ENCODE assay signal across 5 cellular contexts in genomic region chr20:25898663-25899062, GRCh38.
DNase-seq lines count a peak whose midpoint lies in the region; ATAC-seq and TF ChIP-seq lines count a peak whose summit lies in the region.
"Not testable (repeated sequence)": the region's sequence is repeated elsewhere in the genome, so short reads cannot be mapped to it uniquely, and the experiment has no call there.

No MANE protein-coding gene starts in this region.

- not testable (repeated sequence) for H3K9ac ChIP-seq in neuronal stem cell (ENCODE audit: low read depth, low read length, poor library complexity)

- not testable (repeated sequence) for H3K9me3 Mint-ChIP-seq in nephron progenitor cell

- not testable (repeated sequence) for H3K9me3 ChIP-seq in HEK293 (ENCODE audit: control insufficient read depth, insufficient read depth, low read depth, low read length); lower lobe of right lung; neuronal stem cell (replicated peaks in 1 of 2; ENCODE audit: control insufficient read depth in 2 of 2, insufficient read depth in 1 of 2, low read depth in 1 of 2, low read length in 2 of 2)

- H3K18ac ChIP-seq in neuronal stem cell (ENCODE audit: low read length), result peak overlapping the region; percentile 57

- not testable (repeated sequence) for H4K8ac ChIP-seq in neuronal stem cell (ENCODE audit: low read depth, low read length)

- not testable (repeated sequence) for H2BK12ac ChIP-seq in neuronal stem cell (ENCODE audit: low read length)

- not testable (repeated sequence) for H4K91ac ChIP-seq in neuronal stem cell (ENCODE audit: low read depth, low read length, poor library complexity)

- WGBS in neuronal stem cell (ENCODE audit: extremely low coverage in 2 of 2, insufficient read length in 2 of 2, insufficient replicate concordance in 1 of 2), 2 donors, result no CpG with 5 or more reads among the region's 5 CpGs

- not testable (repeated sequence) for H3K4me3 ChIP-seq in HEK293 (ENCODE audit: low read depth, low read length); lower lobe of right lung; neuronal stem cell (ENCODE audit: low read length in 2 of 2)

- TF ChIP-seq CTCF in HEK293 (tag by site-specific recombination; IDR thresholded peaks at IDR 0.05); lower lobe of right lung (IDR thresholded peaks at IDR 0.05); nephron progenitor cell (IDR thresholded peaks at IDR 0.05): not testable (repeated sequence)

- not testable (repeated sequence) for H3K23ac ChIP-seq in neuronal stem cell (ENCODE audit: low read depth, low read length, poor library complexity)

- POLR2A ChIA-PET in HEK293 (lab: Yijun Ruan, JAX), result not testable (repeated sequence)

- H3K27me3 Mint-ChIP-seq in nephron progenitor cell (ENCODE audit: low read depth, poor library complexity), result peaks cover 15% of the 10 kb centered on the region

- not testable (repeated sequence) for H2AFZ ChIP-seq in neuronal stem cell (ENCODE audit: low read length)

- not testable (repeated sequence) for H2BK15ac ChIP-seq in neuronal stem cell (ENCODE audit: low read length)

- not testable (repeated sequence) for H3K36me3 ChIP-seq in HEK293 (ENCODE audit: control insufficient read depth in 2 of 2, insufficient read depth in 1 of 2, low read length in 2 of 2); lower lobe of right lung; neuronal stem cell (replicated peaks in 1 of 2; ENCODE audit: control insufficient read depth in 2 of 2, insufficient read depth in 2 of 2, low read length in 2 of 2)

- H3K27ac ChIP-seq in HEK293 (ENCODE audit: extremely low read depth, low read depth, low read length); lower lobe of right lung; neuronal stem cell (replicated peaks; ENCODE audit: low read length): not testable (repeated sequence)

- not testable (repeated sequence) for H3K4me1 ChIP-seq in HEK293 (ENCODE audit: control insufficient read depth, insufficient read depth, low read length); lower lobe of right lung; neuronal stem cell (ENCODE audit: control insufficient read depth in 2 of 2, insufficient read depth in 1 of 2, low read depth in 1 of 2, low read length in 2 of 2)

- not testable (repeated sequence) for H3K4me2 ChIP-seq in neuronal stem cell (ENCODE audit: insufficient read depth, low read length, poor library complexity, severe bottlenecking)

- not testable (repeated sequence) for H3K4ac ChIP-seq in neuronal stem cell (ENCODE audit: low read length)

- H3K79me1 ChIP-seq in neuronal stem cell (ENCODE audit: low read depth, low read length), result not testable (repeated sequence)

- H3K36me3 Mint-ChIP-seq in nephron progenitor cell (ENCODE audit: low read depth), result not testable (repeated sequence)

- ATAC-seq in lower lobe of right lung, result not testable (repeated sequence)

- CTCF ChIA-PET in HEK293 (lab: Yijun Ruan, JAX), result not testable (repeated sequence)

- H2BK120ac ChIP-seq in neuronal stem cell (ENCODE audit: low read depth, low read length), result not testable (repeated sequence)

- not testable (repeated sequence) for H2AK5ac ChIP-seq in neuronal stem cell (ENCODE audit: low read depth, low read length)

- H3K4me3 Mint-ChIP-seq in nephron progenitor cell, result not testable (repeated sequence)

- H3K4me1 Mint-ChIP-seq in nephron progenitor cell, result not testable (repeated sequence)

- not testable (repeated sequence) for H3K27ac Mint-ChIP-seq in nephron progenitor cell

- DNase-seq in lower lobe of right lung, result peak; percentile 38
- peak; percentile 2 for DNase-seq in nephron progenitor cell
- not testable (repeated sequence) for DNase-seq in neuronal stem cell (ENCODE audit: low spot score)
- peak; percentile 3 for DNase-seq in retina

- intact Hi-C loops in lower lobe of right lung (cut with DNase I), result not testable (repeated sequence)

- not testable (repeated sequence) for H2BK5ac ChIP-seq in neuronal stem cell (ENCODE audit: low read length)

- peak overlapping the region; percentile 38 for H3K14ac ChIP-seq in neuronal stem cell (ENCODE audit: low read length)

- not testable (repeated sequence) for H3K27me3 ChIP-seq in lower lobe of right lung (ENCODE audit: low read depth); neuronal stem cell (ENCODE audit: control insufficient read depth in 3 of 3, insufficient read depth in 3 of 3, low read depth in 1 of 3, low read length in 3 of 3)

TF ChIP-seq in HEK293, 187 proteins besides CTCF, POLR2A, EP300 and RAD21:
- TF ChIP-seq GLIS1 (tag by site-specific recombination; IDR thresholded peaks at IDR 0.05) (peak; percentile 71), ZIC2 (tag by site-specific recombination; IDR thresholded peaks at IDR 0.05) (peak; percentile 46), GLIS2 (tag by site-specific recombination; IDR thresholded peaks at IDR 0.05) (0 out of 2 replicates have a peak, but pooled peaks have one; percentile 15)
